In genomic region chr9:138003485-138004190, GRCh38 we compare ENCODE assay signal across 1 cellular context.
TF ChIP-seq lines count a peak whose summit lies in the region.

No MANE protein-coding gene starts in this region.

TF ChIP-seq in K562, 482 proteins besides CTCF, POLR2A, EP300 and RAD21 (continued from another document and continues in another):
- TF ChIP-seq ZNF318 (IDR thresholded peaks at IDR 0.05; ENCODE audit: borderline replicate concordance in 1 of 2, low read depth in 1 of 2): no peak
- no peak for TF ChIP-seq ZNF146 (CRISPR knock-in tag; IDR thresholded peaks at IDR 0.05; ENCODE audit: unreplicated experiment)
- TF ChIP-seq CEBPZ (IDR thresholded peaks at IDR 0.05; ENCODE audit: borderline replicate concordance, low read depth, low read length): no peak
- no peak for TF ChIP-seq PTBP1 (IDR thresholded peaks at IDR 0.05; ENCODE audit: low read depth, low read length)
- TF ChIP-seq ZNF41 (CRISPR knock-in tag; conservative IDR thresholded peaks at IDR 0.05): no peak
- no peak for TF ChIP-seq EZH2 (IDR thresholded peaks at IDR 0.05; ENCODE audit: borderline replicate concordance, low read depth, low read length)
- TF ChIP-seq, protein P1, sequence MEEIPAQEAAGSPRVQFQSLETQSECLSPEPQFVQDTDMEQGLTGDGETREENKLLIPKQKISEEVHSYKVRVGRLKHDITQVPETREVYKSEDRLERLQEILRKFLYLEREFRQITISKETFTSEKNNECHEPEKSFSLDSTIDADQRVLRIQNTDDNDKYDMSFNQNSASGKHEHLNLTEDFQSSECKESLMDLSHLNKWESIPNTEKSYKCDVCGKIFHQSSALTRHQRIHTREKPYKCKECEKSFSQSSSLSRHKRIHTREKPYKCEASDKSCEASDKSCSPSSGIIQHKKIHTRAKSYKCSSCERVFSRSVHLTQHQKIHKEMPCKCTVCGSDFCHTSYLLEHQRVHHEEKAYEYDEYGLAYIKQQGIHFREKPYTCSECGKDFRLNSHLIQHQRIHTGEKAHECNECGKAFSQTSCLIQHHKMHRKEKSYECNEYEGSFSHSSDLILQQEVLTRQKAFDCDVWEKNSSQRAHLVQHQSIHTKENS (CRISPR knock-in tag; IDR thresholded peaks at IDR 0.05): no peak
- TF ChIP-seq BRD9 (IDR thresholded peaks at IDR 0.05; ENCODE audit: low read depth, partially characterized antibody): no peak
- no peak for TF ChIP-seq ILK (tag; IDR thresholded peaks at IDR 0.05; ENCODE audit: borderline replicate concordance, low read depth)
- TF ChIP-seq MAFG (tag; conservative IDR thresholded peaks at IDR 0.05): peak; percentile 86
- TF ChIP-seq, protein P2, sequence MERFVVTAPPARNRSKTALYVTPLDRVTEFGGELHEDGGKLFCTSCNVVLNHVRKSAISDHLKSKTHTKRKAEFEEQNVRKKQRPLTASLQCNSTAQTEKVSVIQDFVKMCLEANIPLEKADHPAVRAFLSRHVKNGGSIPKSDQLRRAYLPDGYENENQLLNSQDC (CRISPR knock-in tag; IDR thresholded peaks at IDR 0.05): no peak
- TF ChIP-seq MLX (CRISPR knock-in tag; conservative IDR thresholded peaks at IDR 0.05): no peak
- TF ChIP-seq IRF2 (CRISPR knock-in tag; IDR thresholded peaks at IDR 0.05): no peak
- no peak for TF ChIP-seq ZNF347 (CRISPR knock-in tag; IDR thresholded peaks at IDR 0.05; ENCODE audit: low read depth)
- TF ChIP-seq, protein P3, sequence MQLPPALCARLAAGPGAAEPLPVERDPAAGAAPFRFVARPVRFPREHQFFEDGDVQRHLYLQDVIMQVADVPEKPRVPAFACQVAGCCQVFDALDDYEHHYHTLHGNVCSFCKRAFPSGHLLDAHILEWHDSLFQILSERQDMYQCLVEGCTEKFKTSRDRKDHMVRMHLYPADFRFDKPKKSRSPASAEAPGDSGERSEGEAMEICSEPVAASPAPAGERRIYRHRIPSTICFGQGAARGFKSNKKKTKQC (CRISPR knock-in tag; IDR thresholded peaks at IDR 0.05): no peak
- TF ChIP-seq KLF16 (IDR thresholded peaks at IDR 0.05): no peak
- no peak for TF ChIP-seq TCF15 (CRISPR knock-in tag; IDR thresholded peaks at IDR 0.05)
- TF ChIP-seq RERE (CRISPR knock-in tag; IDR thresholded peaks at IDR 0.05; ENCODE audit: borderline replicate concordance): no peak
- no peak for TF ChIP-seq BCOR (IDR thresholded peaks at IDR 0.05)
- TF ChIP-seq PURB (CRISPR knock-in tag; IDR thresholded peaks at IDR 0.05; ENCODE audit: low read depth): no peak
- 0 out of 2 replicates have a peak, but pooled peaks have one; percentile 18 for TF ChIP-seq ATF3 (IDR thresholded peaks at IDR 0.05)
- TF ChIP-seq ATF3 (CRISPR knock-in tag; conservative IDR thresholded peaks at IDR 0.05): no peak
- no peak for TF ChIP-seq NFE2 (IDR thresholded peaks at IDR 0.05; ENCODE audit: low read depth)
- peak; percentile 76 for TF ChIP-seq MAFK (IDR thresholded peaks at IDR 0.05; ENCODE audit: low read length)
- no peak for TF ChIP-seq ARID1B (IDR thresholded peaks at IDR 0.05)
- no peak for TF ChIP-seq ZNF589 (CRISPR knock-in tag; IDR thresholded peaks at IDR 0.05; ENCODE audit: low read depth)
- no peak for TF ChIP-seq PATZ1 (CRISPR knock-in tag; IDR thresholded peaks at IDR 0.05; ENCODE audit: borderline replicate concordance)
- no peak for TF ChIP-seq ZNF444 (CRISPR knock-in tag; IDR thresholded peaks at IDR 0.05)
- no peak for TF ChIP-seq FOS (IDR thresholded peaks at IDR 0.05; ENCODE audit: extremely low read depth, insufficient read length)
- TF ChIP-seq NR4A1 (CRISPR knock-in tag; IDR thresholded peaks at IDR 0.05): no peak
- TF ChIP-seq NR4A1 (tag; IDR thresholded peaks at IDR 0.05): no peak
